Comparison of ENCODE assay signal across 13 cellular contexts in genomic region chr19:1181606-1182005, GRCh38. TPM values are rescaled to one million over a fixed set of nuclear protein-coding genes. Genes with fewer than 3 reads are reported as not detected.
A peak's percentile ranks its signal among the peaks of the same experiment; 100 is the strongest.
DNase-seq lines count a peak whose midpoint lies in the region; ATAC-seq, FAIRE-seq and TF ChIP-seq lines count a peak whose summit lies in the region.
"Had no signal": no experiment of that assay in that cellular context is flagged by ENCODE, and none has a peak within 500 bp of the region (broad histone marks: within the 10 kb centered on the region; RNA-seq: fewer than 3 reads in every experiment).

No MANE protein-coding gene starts in this region.

- no peak overlapping the region for H2BK20ac ChIP-seq in H9 (ENCODE audit: low read depth, low read length, poor library complexity, severe bottlenecking)

- no peaks in the 10 kb centered on the region for H3K79me2 ChIP-seq in H9 (ENCODE audit: insufficient read depth, low read length)
- H3K79me2 ChIP-seq in smooth muscle cell (ENCODE audit: low read depth), result no peaks in the 10 kb centered on the region

- H3K36me3 Mint-ChIP-seq in H9 (ENCODE audit: insufficient read depth in 1 of 3, low read depth in 3 of 3) (no peaks in the 10 kb centered on the region; a peak in 1 of 7 replicates), WTC11 (no peaks in the 10 kb centered on the region)

- no peak overlapping the region for H3K4me3 ChIP-seq in smooth muscle cell

- H3K27ac ChIP-seq in H9 (ENCODE audit: insufficient read length, low read depth, low read length) (no peak overlapping the region), smooth muscle cell (ENCODE audit: low read depth) (peak overlapping the region; percentile 31)

- no peak overlapping the region for H4K5ac ChIP-seq in H9 (ENCODE audit: insufficient read length, low read depth, low read length)

- H3F3A ChIP-seq in smooth muscle cell (ENCODE audit: low read depth), result peaks cover 3% of the 10 kb centered on the region

- H3K4me1 Mint-ChIP-seq in H9 (peaks cover 12 to 14% of the 10 kb centered on the region in 2 experiments), WTC11 (peaks cover 15% of the 10 kb centered on the region)

- H3K18ac ChIP-seq in H9 (ENCODE audit: insufficient read length, low read depth, low read length), result no peak overlapping the region

- no peaks in the 10 kb centered on the region for H4K20me1 ChIP-seq in H9 (ENCODE audit: control insufficient read depth, insufficient read depth, insufficient read length)
- no peaks in the 10 kb centered on the region for H4K20me1 ChIP-seq in smooth muscle cell (ENCODE audit: low read depth)

- H4K8ac ChIP-seq in H9 (replicated peaks; ENCODE audit: insufficient read length, low read depth, low read length), result no peak overlapping the region

- no peak overlapping the region for H2BK15ac ChIP-seq in H9 (ENCODE audit: low read depth, low read length)

- H3K9me3 Mint-ChIP-seq in H9 (no peaks in the 10 kb centered on the region), WTC11 (no peaks in the 10 kb centered on the region)

- no peak overlapping the region for H2BK120ac ChIP-seq in H9 (ENCODE audit: low read depth, low read length, poor library complexity, severe bottlenecking)

- WGBS in H9 (ENCODE audit: extremely low coverage, insufficient read length, low lambda C conversion rate), result no CpG with 5 or more reads among the region's 11 CpGs
- 87% methylated on average over 11 of the region's 11 CpGs for WGBS in smooth muscle cell (ENCODE audit: low lambda C conversion rate)

- H3K4ac ChIP-seq in H9 (ENCODE audit: low read depth, low read length), result no peak overlapping the region

- no peak overlapping the region for H4K91ac ChIP-seq in H9 (ENCODE audit: insufficient read length, low read depth, low read length)

- no peaks in the 10 kb centered on the region for H3K4me1 ChIP-seq in H9 (ENCODE audit: insufficient read depth, low read length)
- no peaks in the 10 kb centered on the region for H3K4me1 ChIP-seq in smooth muscle cell (ENCODE audit: low read depth)

- H3K4me3 Mint-ChIP-seq in H9, result no peak overlapping the region
- H3K4me3 Mint-ChIP-seq in WTC11, result no peak overlapping the region

- no peak overlapping the region for H3K4me2 ChIP-seq in H9 (ENCODE audit: insufficient read depth, insufficient read length, low read length)
- no peak overlapping the region for H3K4me2 ChIP-seq in smooth muscle cell

- H3K27me3 Mint-ChIP-seq in H9 (ENCODE audit: low read depth) (no peaks in the 10 kb centered on the region; the same call in none of the 2 replicates), WTC11 (ENCODE audit: low read depth) (no peaks in the 10 kb centered on the region)

- H3T11ph ChIP-seq in H9 (ENCODE audit: low read length), result no peak overlapping the region

- no peak overlapping the region for H2BK12ac ChIP-seq in H9 (ENCODE audit: insufficient read length, low read depth, low read length)

- TF ChIP-seq CTCF in H9 (conservative IDR thresholded peaks at IDR 0.05) (no peak), WTC11 (IDR thresholded peaks at IDR 0.05) (no peak), smooth muscle cell (IDR thresholded peaks at IDR 0.05; ENCODE audit: borderline replicate concordance, insufficient read depth, poor library complexity, severe bottlenecking) (no peak), D721Med (IDR thresholded peaks at IDR 0.05; ENCODE audit: insufficient read depth, missing control alignments) (no peak)

- no peaks in the 10 kb centered on the region for H3K9me3 ChIP-seq in H9 (ENCODE audit: control insufficient read depth, low read depth, low read length)
- H3K9me3 ChIP-seq in smooth muscle cell (replicated peaks; ENCODE audit: low read depth), result no peaks in the 10 kb centered on the region

- no peak overlapping the region for H3K56ac ChIP-seq in H9 (ENCODE audit: insufficient read length, low read depth, low read length)

- H3K14ac ChIP-seq in H9 (ENCODE audit: insufficient read depth, low read length), result no peak overlapping the region; the same call in 1 of the 2 replicates

- no peak for ATAC-seq in WTC11
- ATAC-seq in HG02571 (IDR thresholded peaks at IDR 0.05; ENCODE audit: unreplicated experiment), result no peak
- ATAC-seq in HG03175 (IDR thresholded peaks at IDR 0.05; ENCODE audit: unreplicated experiment), result no peak

- DNase-seq in H9, result no peak
- no peak for DNase-seq in WTC11 (ENCODE audit: low spot score)
- DNase-seq in kidney tubule cell (ENCODE audit: low spot score), result peak; percentile 67
- no peak for DNase-seq in smooth muscle cell (lab: John Stamatoyannopoulos, UW; ENCODE audit: unreplicated experiment)
- no peak for DNase-seq in NCI-H2171 treated with DMSO at 0.1 percent for 48 hours (lab: John Stamatoyannopoulos, UW)
- DNase-seq in D721Med (ENCODE audit: insufficient read length, low spot score), result no peak
- DNase-seq: activated T-cell treated with anti-CD3 and anti-CD28 coated beads for 4 hours; erythroblast; NCI-H82; occipital lobe; stimulated activated CD4-positive, alpha-beta T cell treated with anti-CD3 and anti-CD28 coated beads, Interleukin-1b, Interleukin-23, amount 100 ng/mL, for 48 hours had no signal

- CTCF ChIA-PET in WTC11 (lab: Charles Lee), result interaction anchor here (1.2 to 1.8 kb wide), 2 partner anchors 63 to 68 kb away, joined by 4 to 5 read pairs; no protein-coding TSS in a partner anchor

- POLR2A ChIA-PET in WTC11 (lab: Charles Lee), result interaction anchor here (0.6 kb wide), 1 partner anchor 611 kb away, joined by 3 read pairs; no protein-coding TSS in a partner anchor

- peak overlapping the region; percentile 62 to 79 (median 71); a peak in 3 of 7 replicates for H3K27ac Mint-ChIP-seq in H9
- peak overlapping the region; percentile 76 for H3K27ac Mint-ChIP-seq in WTC11

- no peaks in the 10 kb centered on the region for H3K79me1 ChIP-seq in H9 (ENCODE audit: insufficient read depth, low read depth, low read length, poor library complexity, severe bottlenecking)

- no peaks in the 10 kb centered on the region for H3K36me3 ChIP-seq in smooth muscle cell (ENCODE audit: low read depth)

- no peak overlapping the region for H2BK5ac ChIP-seq in H9 (ENCODE audit: insufficient read length, low read length)

- H2AK5ac ChIP-seq in H9 (ENCODE audit: insufficient read length, low read length), result no peak overlapping the region

- no peak overlapping the region for H3K23ac ChIP-seq in H9 (ENCODE audit: insufficient read length, low read depth, low read length)

- FAIRE-seq in D721Med (lab: Jason Lieb, UNC), result no peak

- H3K27me3 ChIP-seq in H9 (ENCODE audit: insufficient read depth, low read length) (no peaks in the 10 kb centered on the region), smooth muscle cell (ENCODE audit: low read depth) (no peaks in the 10 kb centered on the region)

- H3K9ac ChIP-seq in H9 (ENCODE audit: extremely low read depth, insufficient read length, low read length), result no peak overlapping the region
- H3K9ac ChIP-seq in smooth muscle cell (ENCODE audit: low read depth), result no peak overlapping the region

- no peaks in the 10 kb centered on the region for H3K23me2 ChIP-seq in H9 (ENCODE audit: insufficient read length, low read depth, low read length, poor library complexity, severe bottlenecking)

- H2AFZ ChIP-seq in H9 (ENCODE audit: low read length) (no peak overlapping the region), smooth muscle cell (ENCODE audit: low read depth) (no peak overlapping the region)

TF ChIP-seq in WTC11, 78 proteins besides CTCF, POLR2A, EP300 and RAD21 (continues in another document):
- TF ChIP-seq ZBTB21 (CRISPR knock-in tag; IDR thresholded peaks at IDR 0.05; ENCODE audit: borderline replicate concordance) (no peak), TCF7 (CRISPR knock-in tag; IDR thresholded peaks at IDR 0.05; ENCODE audit: low read depth) (no peak), JUN (CRISPR knock-in tag; IDR thresholded peaks at IDR 0.05) (no peak), ARID4B (CRISPR knock-in tag; IDR thresholded peaks at IDR 0.05; ENCODE audit: borderline replicate concordance) (no peak)

RNA-seq across cellular contexts. Expression of gene SBNO2, which starts 7.5 kb away (rescaled TPM):
- total RNA-seq in H9 (2021), result 41.3 and 46.3 TPM in 2 replicates
- total RNA-seq in WTC11 (2021), result 40.7 to 57.3 TPM (median 48.0 TPM) in 3 replicates
- total RNA-seq in smooth muscle cell, result 16.4 and 18.1 TPM in 2 replicates
- 17.6 and 20.9 TPM in 2 replicates for polyA plus RNA-seq in smooth muscle cell

RNA-seq across cellular contexts. Expression of gene STK11, which starts 24.0 kb away (rescaled TPM):
- total RNA-seq in H9 (2021), result 74.3 and 75.5 TPM in 2 replicates
- total RNA-seq in WTC11 (2021), result 106 to 112 TPM (median 106 TPM) in 3 replicates
- total RNA-seq in smooth muscle cell, result 23.6 and 29.3 TPM in 2 replicates
- polyA plus RNA-seq in smooth muscle cell, result 62.3 and 79.7 TPM in 2 replicates

RNA-seq across cellular contexts. Expression of gene CBARP, which starts 56.2 kb away (rescaled TPM):
- total RNA-seq in H9 (2021) (25.6 and 28.4 TPM in 2 replicates), WTC11 (2021) (21.9 to 23.6 TPM (median 23.4 TPM) in 3 replicates), smooth muscle cell (1.7 and 2.7 TPM in 2 replicates)
- polyA plus RNA-seq in smooth muscle cell, result 10.2 and 10.5 TPM in 2 replicates

RNA-seq across cellular contexts. Expression of gene ATP5F1D, which starts 59.9 kb away (rescaled TPM):
- total RNA-seq in H9 (2021), result 179 and 191 TPM in 2 replicates
- 262 to 277 TPM (median 270 TPM) in 3 replicates for total RNA-seq in WTC11 (2021)
- total RNA-seq in smooth muscle cell, result 29.1 and 68.8 TPM in 2 replicates
- polyA plus RNA-seq in smooth muscle cell, result 265 and 272 TPM in 2 replicates
